ENCODE assay signal across 14 cellular contexts in genomic region chr17:47267354-47267828, GRCh38. TPM values are rescaled to one million over a fixed set of nuclear protein-coding genes. Genes with fewer than 3 reads are reported as not detected.
A peak's percentile ranks its signal among the peaks of the same experiment; 100 is the strongest.
DNase-seq lines count a peak whose midpoint lies in the region; ATAC-seq, FAIRE-seq and TF ChIP-seq lines count a peak whose summit lies in the region.
"Had no signal": no experiment of that assay in that cellular context is flagged by ENCODE, and none has a peak within 500 bp of the region (broad histone marks: within the 10 kb centered on the region; RNA-seq: fewer than 3 reads in every experiment).

No MANE protein-coding gene starts in this region.

- H3K79me2 ChIP-seq in keratinocyte (ENCODE audit: control insufficient read depth, insufficient read depth, low read length): no peaks in the 10 kb centered on the region

- DNase-seq in HS-27A (ENCODE audit: low read depth) (peak; percentile 90), brain microvascular endothelial cell (peak; percentile 97), keratinocyte (ENCODE audit: low read depth, low spot score) (no peak), thyroid gland (no peak), HT-29 (ENCODE audit: low spot score) (no peak), NCI-H2081 treated with DMSO at 0.1 percent for 48 hours (lab: John Stamatoyannopoulos, UW) (no peak)
- DNase-seq in activated CD8-positive, alpha-beta memory T cell treated with anti-CD3 and anti-CD28 coated beads for 24 hours: no peak
- DNase-seq: activated CD4-positive, alpha-beta T cell treated with anti-CD3 and anti-CD28 coated beads, Interleukin-2, amount 10 ng/mL, durations not matched to agents 24 days and 14 days; activated naive CD8-positive, alpha-beta T cell treated with anti-CD3 and anti-CD28 coated beads, Interleukin-2, amount 10 ng/mL, durations not matched to agents 7 days and 5 days; DMS79; SHP77; stimulated activated naive CD4-positive, alpha-beta T cell treated with Interleukin-2 at 50 U/mL for 16 hours had no signal

- no peak overlapping the region for H2AFZ ChIP-seq in keratinocyte (ENCODE audit: control insufficient read depth, low read length)

- H3K4me3 ChIP-seq in brain microvascular endothelial cell (ENCODE audit: low read depth, low read length) (no peak overlapping the region), keratinocyte (ENCODE audit: control insufficient read depth in 2 of 3, extremely low read depth in 1 of 3, insufficient read depth in 2 of 3, low read depth in 1 of 3, low read length in 3 of 3) (no peak overlapping the region), thyroid gland (replicated peaks in 1 of 3) (no peak overlapping the region)

- H3K36me3 ChIP-seq in brain microvascular endothelial cell (replicated peaks) (no peaks in the 10 kb centered on the region), keratinocyte (ENCODE audit: control insufficient read depth in 2 of 2, extremely low read depth in 1 of 2, insufficient read depth in 2 of 2, low read length in 2 of 2) (no peaks in the 10 kb centered on the region), thyroid gland (no peaks in the 10 kb centered on the region)

- no peaks in the 10 kb centered on the region for H3K9me1 ChIP-seq in keratinocyte (ENCODE audit: control insufficient read depth, extremely low read depth, insufficient read depth, low read length)

- peaks cover 7% of the 10 kb centered on the region for H3K4me1 ChIP-seq in keratinocyte (ENCODE audit: control insufficient read depth, extremely low read depth, insufficient read depth, low read length)
- peaks cover 29 to 93% of the 10 kb centered on the region in 2 donors for H3K4me1 ChIP-seq in thyroid gland

- intact Hi-C loops in thyroid gland (cut with DNase I): no loop called here

- peak overlapping the region; percentile 20 for H3K4me2 ChIP-seq in keratinocyte (ENCODE audit: control insufficient read depth, extremely low read depth, insufficient read depth, low read depth, low read length)

- H3K9me3 ChIP-seq in keratinocyte (ENCODE audit: control insufficient read depth, low read depth, low read length) (no peaks in the 10 kb centered on the region), thyroid gland (no peaks in the 10 kb centered on the region)

- ATAC-seq in HG03039 (IDR thresholded peaks at IDR 0.05; ENCODE audit: unreplicated experiment): no peak

- TF ChIP-seq POLR2A in thyroid gland (IDR thresholded peaks at IDR 0.05): no peak

- no peak overlapping the region for H3K9ac ChIP-seq in keratinocyte (ENCODE audit: control insufficient read depth, extremely low read depth, insufficient read depth, low read length)

- in situ Hi-C loops in brain microvascular endothelial cell (cut with HindIII; ENCODE audit: low pct_ligation_motif_present, low sequenced_read_pairs): no loop called here

- H3K27ac ChIP-seq in brain microvascular endothelial cell: peak overlapping the region; percentile 98
- H3K27ac ChIP-seq in keratinocyte (ENCODE audit: control insufficient read depth, insufficient read depth, low read length): no peak overlapping the region
- H3K27ac ChIP-seq in thyroid gland: peak overlapping the region; percentile 52 to 99 (median 56)

- H3K27me3 ChIP-seq in brain microvascular endothelial cell (replicated peaks) (no peaks in the 10 kb centered on the region), keratinocyte (ENCODE audit: control insufficient read depth, extremely low read depth, insufficient read depth, low read length) (peaks cover 8% of the 10 kb centered on the region), thyroid gland (no peaks in the 10 kb centered on the region)

- dilution Hi-C loops in keratinocyte (cut with MboI; ENCODE audit: extremely low pct_ligation_motif_present, low sequenced_read_pairs): no loop called here

- no peaks in the 10 kb centered on the region for H4K20me1 ChIP-seq in keratinocyte (ENCODE audit: control insufficient read depth, extremely low read depth, insufficient read depth, low read length)

- no peak for TF ChIP-seq CTCF in brain microvascular endothelial cell (IDR thresholded peaks at IDR 0.05; ENCODE audit: low read depth, low read length, missing control alignments)
- TF ChIP-seq CTCF in keratinocyte (optimal IDR thresholded peaks at IDR 0.05 in 1 of 3, IDR thresholded peaks at IDR 0.05 in 1 of 3, conservative IDR thresholded peaks at IDR 0.05 in 1 of 3; ENCODE audit: extremely low read depth in 1 of 3, insufficient read depth in 2 of 3, low read length in 3 of 3): no peak
- TF ChIP-seq CTCF in thyroid gland (IDR thresholded peaks at IDR 0.05): no peak

- 33 to 50% methylated on average over 1 of the region's 1 CpG for WGBS in thyroid gland, 2 donors

- FAIRE-seq in keratinocyte (lab: Jason Lieb, UNC): no peak
- FAIRE-seq: frontal cortex had no signal

RNA-seq across cellular contexts. Expression of gene ITGB3, which starts 13.8 kb away (rescaled TPM):
- not detected in 3 replicates for polyA plus RNA-seq in keratinocyte
- not detected for polyA plus RNA-seq in keratinocyte (2011; ENCODE audit: low read depth)
- not detected in 2 replicates for polyA plus RNA-seq in keratinocyte (2011; cell fraction: cytosol; rRNA removed)
- polyA plus RNA-seq in keratinocyte (2011; cell fraction: nucleus; rRNA removed): 0.21 TPM in 1 of 2 replicates, not detected in the other
- not detected in 2 replicates for polyA plus RNA-seq in keratinocyte (2012; ENCODE audit: low replicate concordance)
- not detected in 3 replicates for polyA minus RNA-seq in keratinocyte
- not detected for polyA minus RNA-seq in keratinocyte (2011; cell fraction: cytosol; rRNA and poly(A)+ RNA removed)
- 0.63 TPM in 1 of 2 replicates, not detected in the other for polyA minus RNA-seq in keratinocyte (2011; cell fraction: nucleus; rRNA and poly(A)+ RNA removed)
- 100 to 1,000 TPM; 102 to 260 (median 149) TPM for total RNA-seq in thyroid gland
- not detected in 2 replicates for total RNA-seq in HT-29 (2014; rRNA removed; shearing (Covaris generic))
- total RNA-seq: activated CD4-positive, alpha-beta T cell treated with anti-CD3 and anti-CD28 coated beads, Interleukin-2, amount 10 ng/mL, durations not matched to agents 24 days and 14 days had no signal

RNA-seq across cellular contexts. Expression of gene EFCAB13, which starts 56.4 kb away (rescaled TPM):
- polyA plus RNA-seq in keratinocyte: 0.19 to 0.64 TPM (median 0.63 TPM) in 3 replicates
- 2.1 TPM for polyA plus RNA-seq in keratinocyte (2011; ENCODE audit: low read depth)
- polyA plus RNA-seq in keratinocyte (2011; cell fraction: cytosol; rRNA removed): 0.14 and 0.39 TPM in 2 replicates
- polyA plus RNA-seq in keratinocyte (2011; cell fraction: nucleus; rRNA removed): 1.1 and 1.4 TPM in 2 replicates
- polyA plus RNA-seq in keratinocyte (2012; ENCODE audit: low replicate concordance): 0.29 and 0.89 TPM in 2 replicates
- 0.59 to 1.4 TPM in 2 of 3 replicates, not detected in the other for polyA minus RNA-seq in keratinocyte
- polyA minus RNA-seq in keratinocyte (2011; cell fraction: cytosol; rRNA and poly(A)+ RNA removed): 0.96 TPM
- polyA minus RNA-seq in keratinocyte (2011; cell fraction: nucleus; rRNA and poly(A)+ RNA removed): 1.7 and 3.9 TPM in 2 replicates
- 10 to 100 TPM; 26.5 to 94.1 (median 48.1) TPM for total RNA-seq in thyroid gland
- total RNA-seq in HT-29 (2014; rRNA removed; shearing (Covaris generic)): 0.10 TPM in 1 of 2 replicates, not detected in the other

RNA-seq across cellular contexts. Expression of gene MYL4, which starts 58.2 kb away (rescaled TPM):
- not detected in 3 replicates for polyA plus RNA-seq in keratinocyte
- not detected for polyA plus RNA-seq in keratinocyte (2011; ENCODE audit: low read depth)
- not detected in 2 replicates for polyA plus RNA-seq in keratinocyte (2011; cell fraction: cytosol; rRNA removed)
- polyA plus RNA-seq in keratinocyte (2011; cell fraction: nucleus; rRNA removed): not detected in 2 replicates
- polyA plus RNA-seq in keratinocyte (2012; ENCODE audit: low replicate concordance): not detected in 2 replicates
- polyA minus RNA-seq in keratinocyte: not detected in 3 replicates
- polyA minus RNA-seq in keratinocyte (2011; cell fraction: cytosol; rRNA and poly(A)+ RNA removed): not detected
- polyA minus RNA-seq in keratinocyte (2011; cell fraction: nucleus; rRNA and poly(A)+ RNA removed): not detected in 2 replicates
- 10 to 100 TPM in 1 of 4 donors, 1 to 10 TPM in 3; 5.2 to 11.0 (median 6.2) TPM for total RNA-seq in thyroid gland
- total RNA-seq in HT-29 (2014; rRNA removed; shearing (Covaris generic)): not detected in 2 replicates
- total RNA-seq: activated CD4-positive, alpha-beta T cell treated with anti-CD3 and anti-CD28 coated beads, Interleukin-2, amount 10 ng/mL, durations not matched to agents 24 days and 14 days; activated naive CD8-positive, alpha-beta T cell treated with anti-CD3 and anti-CD28 coated beads, Interleukin-2, amount 10 ng/mL, durations not matched to agents 7 days and 5 days had no signal

Comparison
In these comparisons a context has a peak if more than half of its experiments do, and no peak if none do; other contexts are left out.
1. DNase-seq: peak in HS-27A (single experiment) and brain microvascular endothelial cell (single experiment); none in keratinocyte (single experiment), thyroid gland (0 of 2), HT-29 (single experiment), activated CD8-positive, alpha-beta memory T cell treated with anti-CD3 and anti-CD28 coated beads for 24 hours (single experiment) and NCI-H2081 treated with DMSO at 0.1 percent for 48 hours (single experiment).
2. RNA of gene ITGB3, which starts 13.8 kb away (total RNA-seq): 102 to 260 TPM in thyroid gland; not detected in HT-29; every median in the first group is over 100 times any median in the second.
3. RNA of gene EFCAB13, which starts 56.4 kb away (total RNA-seq): 26.5 to 94.1 TPM in thyroid gland; 0.10 TPM in HT-29; every median in the first group is over 10 times any median in the second.